In the genomic region with DNA sequence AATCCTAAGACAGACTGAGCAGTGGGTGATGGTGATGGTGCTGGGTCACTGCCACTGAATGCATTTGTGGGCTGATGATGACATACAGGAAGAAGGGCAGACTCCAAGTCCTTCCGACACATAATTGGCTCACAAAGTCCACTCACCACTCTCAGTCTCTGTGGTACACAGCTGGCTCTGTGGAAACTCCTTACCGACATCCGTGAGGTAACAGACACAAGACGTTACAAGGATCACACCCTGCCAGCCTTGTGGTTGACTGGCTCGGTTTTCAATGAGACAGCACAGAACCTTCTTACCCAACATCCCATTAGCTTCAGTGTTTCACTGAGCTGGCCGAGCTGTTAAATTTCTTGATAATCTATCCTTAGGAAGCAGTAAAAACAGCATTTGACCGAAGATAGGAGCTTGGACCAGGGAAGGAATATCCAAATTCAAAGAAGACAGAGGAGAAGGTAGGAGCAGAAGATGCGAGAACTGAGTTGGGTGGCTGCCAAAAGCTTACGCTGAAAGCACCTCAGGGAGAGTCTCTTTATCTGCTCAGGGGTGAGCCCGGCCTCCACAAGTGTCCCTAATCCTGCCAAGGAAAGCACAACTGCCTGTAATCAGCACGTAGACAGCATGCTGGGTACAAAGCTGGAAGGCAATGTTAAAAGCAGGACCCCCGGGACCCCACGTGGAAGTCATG, we compare ENCODE assay signal across 9 cellular contexts. TPM values are rescaled to one million over a fixed set of nuclear protein-coding genes. Genes with fewer than 3 reads are reported as not detected.
DNase-seq lines count a peak whose midpoint lies in the region; ATAC-seq, FAIRE-seq and TF ChIP-seq lines count a peak whose summit lies in the region.
"Had no signal": no experiment of that assay in that cellular context is flagged by ENCODE, and none has a peak within 500 bp of the region (broad histone marks: within the 10 kb centered on the region; RNA-seq: fewer than 3 reads in every experiment).

No MANE protein-coding gene starts in this region.

- H2AFZ ChIP-seq in astrocyte (ENCODE audit: low read depth, low read length): no peak overlapping the region

- H3K27me3 ChIP-seq in RWPE2 (ENCODE audit: insufficient read depth, poor library complexity, severe bottlenecking): no peaks in the 10 kb centered on the region
- H3K27me3 ChIP-seq in astrocyte (ENCODE audit: insufficient read depth, low read length): no peaks in the 10 kb centered on the region

- H3K9ac ChIP-seq in astrocyte (ENCODE audit: low read length): peak overlapping the region; percentile 86

- H3K36me3 ChIP-seq in RWPE2 (ENCODE audit: low read depth): peaks cover 83% of the 10 kb centered on the region
- H3K36me3 ChIP-seq in astrocyte (ENCODE audit: insufficient read depth, low read length): peaks cover 47% of the 10 kb centered on the region

- H3K9me3 Mint-ChIP-seq in astrocyte (ENCODE audit: unreplicated experiment): no peaks in the 10 kb centered on the region

- no peaks in the 10 kb centered on the region for H3K27me3 Mint-ChIP-seq in astrocyte (ENCODE audit: low read depth, unreplicated experiment)

- H3K9me3 ChIP-seq in RWPE2 (ENCODE audit: severe bottlenecking) (no peaks in the 10 kb centered on the region), astrocyte (ENCODE audit: insufficient read depth, low read depth, low read length) (no peaks in the 10 kb centered on the region)

- peaks cover 14% of the 10 kb centered on the region for H3K36me3 Mint-ChIP-seq in astrocyte (ENCODE audit: low read depth, unreplicated experiment)

- H3K4me3 ChIP-seq in RWPE2 (ENCODE audit: severe bottlenecking) (no peak overlapping the region), astrocyte (ENCODE audit: insufficient read depth, low read depth, low read length) (peak overlapping the region; percentile 40)

- H3K27ac Mint-ChIP-seq in astrocyte (ENCODE audit: unreplicated experiment): peak overlapping the region; percentile 97

- peaks cover 23% of the 10 kb centered on the region for H3K4me1 Mint-ChIP-seq in astrocyte (ENCODE audit: low read depth, unreplicated experiment)

- H3K4me2 ChIP-seq in astrocyte (ENCODE audit: low read length): peak overlapping the region; percentile 78

- FAIRE-seq in astrocyte (lab: Jason Lieb, UNC): peak; percentile 96
- FAIRE-seq: islet of Langerhans had no signal

- in situ Hi-C loops in ACHN (cut with HindIII; ENCODE audit: low pct_ligation_motif_present, low pct_unique_long_range_greater_than_20kb, low sequenced_read_pairs): no loop called here

- H3K4me3 Mint-ChIP-seq in astrocyte (ENCODE audit: unreplicated experiment): peak overlapping the region; percentile 47

- peaks cover 70% of the 10 kb centered on the region for H4K20me1 ChIP-seq in astrocyte (ENCODE audit: insufficient read depth, low read length)

- TF ChIP-seq CTCF in RWPE2 (IDR thresholded peaks at IDR 0.05; ENCODE audit: poor library complexity, severe bottlenecking) (no peak), astrocyte (IDR thresholded peaks at IDR 0.05; ENCODE audit: insufficient read depth, low read depth, low read length) (no peak)

- peak overlapping the region; percentile 80 for H3K27ac ChIP-seq in RWPE2 (ENCODE audit: poor library complexity, severe bottlenecking)
- H3K27ac ChIP-seq in astrocyte (ENCODE audit: low read depth, low read length): peak overlapping the region; percentile 99

- peaks cover 12% of the 10 kb centered on the region for H3K4me1 ChIP-seq in RWPE2 (ENCODE audit: insufficient read depth, poor library complexity, severe bottlenecking)
- H3K4me1 ChIP-seq in astrocyte (ENCODE audit: insufficient read depth, low read length): peaks cover 35% of the 10 kb centered on the region

- peak; percentile 98 for DNase-seq in EH (ENCODE audit: low read depth)
- DNase-seq in RWPE2 (ENCODE audit: low spot score): no peak
- DNase-seq in astrocyte (ENCODE audit: low read depth): peak; percentile 100
- DNase-seq in left lobe of liver (ENCODE audit: low spot score): no peak
- peak; percentile 31 for DNase-seq in superior temporal gyrus (ENCODE audit: extremely low spot score)
- no peak for DNase-seq in ACHN
- DNase-seq in cerebellar nuclear complex (lab: John Stamatoyannopoulos, UW): no peak
- no peak for DNase-seq in HuH-7 (ENCODE audit: low spot score)

- ATAC-seq in RWPE2 (ENCODE audit: low read depth): peak; percentile 78
- peak; percentile 28 for ATAC-seq in left lobe of liver

- H3K79me2 ChIP-seq in astrocyte (ENCODE audit: insufficient read depth, low read length): peaks cover 53% of the 10 kb centered on the region

RNA-seq across cellular contexts. Expression of gene MXRA7, which starts 5.5 kb away (rescaled TPM):
- total RNA-seq in astrocyte (177 and 179 TPM in 2 replicates), left lobe of liver (9.3 TPM)

RNA-seq across cellular contexts. Expression of gene JMJD6, which starts 10.1 kb away (rescaled TPM):
- total RNA-seq in astrocyte (45.5 and 47.2 TPM in 2 replicates), left lobe of liver (11.3 TPM)

RNA-seq across cellular contexts. Expression of gene METTL23, which starts 10.3 kb away (rescaled TPM):
- 24.3 and 26.0 TPM in 2 replicates for total RNA-seq in astrocyte
- 17.5 TPM for total RNA-seq in left lobe of liver

RNA-seq across cellular contexts. Expression of gene SRSF2, which starts 20.8 kb away (rescaled TPM):
- total RNA-seq in astrocyte (143 and 176 TPM in 2 replicates), left lobe of liver (78.1 TPM)

RNA-seq across cellular contexts. Expression of gene MFSD11, which starts 21.6 kb away (rescaled TPM):
- total RNA-seq in astrocyte (20.1 and 20.9 TPM in 2 replicates), left lobe of liver (13.4 TPM)

Comparison
In these comparisons a context has a peak if more than half of its experiments do, and no peak if none do; other contexts are left out.
1. DNase-seq: peak in EH (single experiment), astrocyte (single experiment) and superior temporal gyrus (single experiment); none in RWPE2 (single experiment), left lobe of liver (single experiment), ACHN (single experiment), cerebellar nuclear complex (0 of 2) and HuH-7 (single experiment).
2. RNA of gene MXRA7, which starts 5.5 kb away (total RNA-seq): 177 to 179 TPM in astrocyte; 9.3 TPM in left lobe of liver (single experiment); every median in the first group is over 10 times any median in the second.